1 cellular context compared by ENCODE assay signal in genomic region chr5:149939572-149939971, GRCh38.
TF ChIP-seq lines count a peak whose summit lies in the region.

No MANE protein-coding gene starts in this region.

TF ChIP-seq in SK-N-SH treated with all-trans-retinoic acid at 6 μM for 48 hours, 23 proteins besides CTCF, POLR2A, EP300 and RAD21 (continued from another document):
- TF ChIP-seq POU6F1 (CRISPR knock-in tag; IDR thresholded peaks at IDR 0.05; ENCODE audit: borderline replicate concordance, low read depth) (no peak), SNAI2 (CRISPR knock-in tag; IDR thresholded peaks at IDR 0.05) (no peak), ZC3H10 (CRISPR knock-in tag; IDR thresholded peaks at IDR 0.05) (no peak), CSRNP3 (CRISPR knock-in tag; IDR thresholded peaks at IDR 0.05) (no peak), TOX (CRISPR knock-in tag; IDR thresholded peaks at IDR 0.05; ENCODE audit: borderline replicate concordance) (no peak), RARB (CRISPR knock-in tag; IDR thresholded peaks at IDR 0.05) (no peak), ZFP30 (CRISPR knock-in tag; IDR thresholded peaks at IDR 0.05) (no peak), TCF4 (CRISPR knock-in tag; IDR thresholded peaks at IDR 0.05; ENCODE audit: borderline replicate concordance) (no peak), PATZ1 (CRISPR knock-in tag; IDR thresholded peaks at IDR 0.05; ENCODE audit: borderline replicate concordance) (no peak), ZNF565 (CRISPR knock-in tag; conservative IDR thresholded peaks at IDR 0.05; ENCODE audit: low read depth) (no peak), ZNF70 (CRISPR knock-in tag; IDR thresholded peaks at IDR 0.05) (no peak), CSDC2 (CRISPR knock-in tag; IDR thresholded peaks at IDR 0.05) (no peak)
TF ChIP-seq in SK-N-SH treated with all-trans-retinoic acid at 6 μM for 48 hours: peak in this region for 0.
